9 cellular contexts compared by ENCODE assay signal in the genomic region with DNA sequence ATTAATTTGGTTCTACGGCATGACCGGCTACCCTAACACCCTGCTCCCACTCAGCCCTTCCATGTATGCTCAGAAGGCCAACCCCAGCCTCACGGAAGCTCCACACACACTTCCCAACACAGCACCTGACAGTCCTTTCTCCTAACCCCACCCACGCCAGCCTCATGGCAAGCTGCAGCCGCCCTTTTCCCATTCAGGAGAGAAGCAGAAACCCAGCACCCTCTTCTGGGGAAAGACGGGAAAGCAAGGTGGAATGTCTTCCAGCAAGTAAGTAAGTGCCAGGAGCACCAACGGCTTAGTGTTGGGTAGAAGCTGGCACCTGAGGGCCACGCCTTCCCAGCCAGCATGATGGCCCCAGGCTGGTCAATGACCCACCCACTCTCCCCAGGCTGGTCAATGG. TPM values are rescaled to one million over a fixed set of nuclear protein-coding genes. Genes with fewer than 3 reads are reported as not detected.
DNase-seq lines count a peak whose midpoint lies in the region; ATAC-seq, FAIRE-seq and TF ChIP-seq lines count a peak whose summit lies in the region.
"Had no signal": no experiment of that assay in that cellular context is flagged by ENCODE, and none has a peak within 500 bp of the region (broad histone marks: within the 10 kb centered on the region; RNA-seq: fewer than 3 reads in every experiment).

No MANE protein-coding gene starts in this region.

- TF ChIP-seq CTCF in gastroesophageal sphincter (IDR thresholded peaks at IDR 0.05) (peak in 3 of 4 experiments; percentile 42 to 67 (median 61)), tibial artery (IDR thresholded peaks at IDR 0.05) (peak; percentile 51 to 55), GM20000 (IDR thresholded peaks at IDR 0.05; ENCODE audit: extremely low read depth, missing control alignments) (no peak), sigmoid colon (IDR thresholded peaks at IDR 0.05) (peak in 2 of 4 experiments; percentile 9 to 22)

- H3K9me3 ChIP-seq in SJCRH30 (replicated peaks) (no peaks in the 10 kb centered on the region), gastroesophageal sphincter (no peaks in the 10 kb centered on the region), tibial artery (no peaks in the 10 kb centered on the region), sigmoid colon (no peaks in the 10 kb centered on the region)

- TF ChIP-seq POLR2A in gastroesophageal sphincter (IDR thresholded peaks at IDR 0.05) (no peak), sigmoid colon (IDR thresholded peaks at IDR 0.05) (no peak)

- 100% methylated on average over 1 of the region's 8 CpGs; no CpG with 5 or more reads in 1 of the 2 donors for WGBS in gastroesophageal sphincter (ENCODE audit: low coverage in 1 of 2), 2 donors
- 20 to 71% methylated on average over 8 of the region's 8 CpGs for whole genome bisulfite sequencing in sigmoid colon, 2 donors

- H3K27me3 ChIP-seq in SJCRH30 = no peaks in the 10 kb centered on the region
- H3K27me3 ChIP-seq in gastroesophageal sphincter = no peaks in the 10 kb centered on the region
- H3K27me3 ChIP-seq in tibial artery = no peaks in the 10 kb centered on the region
- no peaks in the 10 kb centered on the region for H3K27me3 ChIP-seq in sigmoid colon

- H3K4me3 ChIP-seq in SJCRH30 (no peak overlapping the region), gastroesophageal sphincter (no peak overlapping the region), tibial artery (no peak overlapping the region), sigmoid colon (no peak overlapping the region)
- H3K4me3 ChIP-seq: skin epidermis had no signal

- no peak overlapping the region for H3K27ac ChIP-seq in SJCRH30
- H3K27ac ChIP-seq in gastroesophageal sphincter = no peak overlapping the region
- no peak overlapping the region for H3K27ac ChIP-seq in tibial artery
- no peak overlapping the region for H3K27ac ChIP-seq in sigmoid colon
- H3K27ac ChIP-seq: skin epidermis had no signal

- peak; percentile 77 for FAIRE-seq in A204.1 (lab: Jason Lieb, UNC)

- peak; percentile 31 for ATAC-seq in gastroesophageal sphincter

- H3K4me1 ChIP-seq in SJCRH30 (no peaks in the 10 kb centered on the region), gastroesophageal sphincter (peaks cover 0 to 14% (median 0%) of the 10 kb centered on the region in 3 donors), tibial artery (no peaks in the 10 kb centered on the region), sigmoid colon (no peaks in the 10 kb centered on the region)

- no peak for TF ChIP-seq EP300 in gastroesophageal sphincter (IDR thresholded peaks at IDR 0.05)
- no peak for TF ChIP-seq EP300 in sigmoid colon (IDR thresholded peaks at IDR 0.05)

- no peaks in the 10 kb centered on the region for H3K36me3 ChIP-seq in SJCRH30
- H3K36me3 ChIP-seq in gastroesophageal sphincter = peaks cover 0 to 24% of the 10 kb centered on the region in 2 donors
- H3K36me3 ChIP-seq in tibial artery = peaks cover 0 to 13% (median 0%) of the 10 kb centered on the region in 3 donors
- H3K36me3 ChIP-seq in sigmoid colon = peaks cover 0 to 10% (median 0%) of the 10 kb centered on the region in 4 donors

- DNase-seq in HT-29 (ENCODE audit: low spot score) (peak; percentile 74), SJCRH30 (peak; percentile 27 to 52), tibial artery (no peak), GM20000 (ENCODE audit: low spot score) (no peak), occipital lobe (lab: John Stamatoyannopoulos, UW) (no peak), sigmoid colon (no peak)

- intact Hi-C loops in tibial artery (cut with DNase I; ENCODE audit: low total_unique reads) (no loop called here), sigmoid colon (cut with DNase I) (no loop called here)

RNA-seq across cellular contexts. Expression of gene ABR, which starts 32.1 kb away (rescaled TPM):
- 54.9 and 85.2 TPM in 2 replicates for total RNA-seq in HT-29 (2014; rRNA removed; shearing (Covaris generic))
- 5.6 and 7.0 TPM in 2 replicates for total RNA-seq in SJCRH30 (2014; rRNA removed; shearing (Covaris generic))
- total RNA-seq in gastroesophageal sphincter = 100 to 1,000 TPM in 3 of 4 donors, 10 to 100 TPM in 1; 62.6 to 147 (median 114) TPM
- total RNA-seq in occipital lobe = 134 TPM
- total RNA-seq in sigmoid colon = 10 to 100 TPM; 30.4 to 94.2 (median 46.5) TPM
- polyA plus RNA-seq in sigmoid colon = 100 to 1,000 TPM in 1 of 3 donors, 10 to 100 TPM in 2; 79.3 to 146 (median 80.0) TPM

Comparison
In these comparisons a context has a peak if more than half of its experiments do, and no peak if none do; other contexts are left out.
1. DNase-seq: peak in HT-29 (single experiment) and SJCRH30 (2 of 2); none in tibial artery (0 of 2), GM20000 (single experiment), occipital lobe (single experiment) and sigmoid colon (single experiment).